ENCODE assay signal across 1 cellular context in the genomic region with DNA sequence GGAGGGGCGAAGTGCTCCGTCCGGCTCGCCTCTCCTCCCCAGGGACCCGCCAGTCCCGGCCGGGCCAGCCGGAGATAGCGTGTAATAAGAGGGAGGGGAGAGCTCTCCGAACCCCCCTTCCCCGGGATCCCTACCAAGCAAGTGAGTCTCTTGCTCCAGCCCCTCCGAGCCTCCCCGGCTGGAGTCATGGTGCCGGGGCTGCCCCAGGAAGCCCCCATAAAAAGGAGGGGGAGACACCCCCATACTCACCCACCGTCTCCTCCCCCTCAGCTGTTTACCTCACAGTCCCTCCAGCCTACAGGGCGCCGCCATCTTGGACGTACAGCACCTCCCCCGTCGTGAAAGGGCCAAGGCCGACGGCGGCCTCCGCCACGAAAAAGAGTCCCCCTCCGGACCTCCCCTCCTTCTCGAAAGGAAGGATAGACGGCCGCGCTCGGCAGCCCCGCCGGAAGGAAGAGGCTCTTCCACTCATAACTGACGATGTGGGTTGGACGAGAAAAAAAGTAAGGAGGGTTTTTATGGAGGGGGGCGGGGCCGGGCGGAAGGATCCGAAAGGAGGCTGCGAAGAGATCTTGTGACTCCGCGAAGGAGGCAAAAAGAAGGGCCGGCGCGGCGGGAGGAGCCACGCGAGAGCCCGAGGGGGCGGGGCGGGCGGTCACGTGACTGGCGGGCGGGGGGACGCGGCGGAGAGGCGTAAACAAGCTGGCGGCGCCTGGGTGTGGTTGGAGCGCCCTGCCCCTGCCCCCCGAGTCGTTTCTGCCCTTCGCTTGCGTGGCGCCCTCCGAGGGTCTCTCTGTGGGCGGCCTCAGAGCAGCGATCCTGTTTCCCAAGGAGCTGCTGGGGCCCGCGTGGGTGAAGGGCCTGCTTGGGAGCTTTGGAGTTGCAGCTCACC.
TF ChIP-seq lines count a peak whose summit lies in the region.

A gene (minus strand): TSS at position 323 of the 892 bp plus-strand sequence. CDS start 15,744 bp downstream, outside the sequence.

TF ChIP-seq in HepG2, 621 proteins besides CTCF, POLR2A, EP300 and RAD21 (continued from another document and continues in another):
- TF ChIP-seq, protein P1, sequence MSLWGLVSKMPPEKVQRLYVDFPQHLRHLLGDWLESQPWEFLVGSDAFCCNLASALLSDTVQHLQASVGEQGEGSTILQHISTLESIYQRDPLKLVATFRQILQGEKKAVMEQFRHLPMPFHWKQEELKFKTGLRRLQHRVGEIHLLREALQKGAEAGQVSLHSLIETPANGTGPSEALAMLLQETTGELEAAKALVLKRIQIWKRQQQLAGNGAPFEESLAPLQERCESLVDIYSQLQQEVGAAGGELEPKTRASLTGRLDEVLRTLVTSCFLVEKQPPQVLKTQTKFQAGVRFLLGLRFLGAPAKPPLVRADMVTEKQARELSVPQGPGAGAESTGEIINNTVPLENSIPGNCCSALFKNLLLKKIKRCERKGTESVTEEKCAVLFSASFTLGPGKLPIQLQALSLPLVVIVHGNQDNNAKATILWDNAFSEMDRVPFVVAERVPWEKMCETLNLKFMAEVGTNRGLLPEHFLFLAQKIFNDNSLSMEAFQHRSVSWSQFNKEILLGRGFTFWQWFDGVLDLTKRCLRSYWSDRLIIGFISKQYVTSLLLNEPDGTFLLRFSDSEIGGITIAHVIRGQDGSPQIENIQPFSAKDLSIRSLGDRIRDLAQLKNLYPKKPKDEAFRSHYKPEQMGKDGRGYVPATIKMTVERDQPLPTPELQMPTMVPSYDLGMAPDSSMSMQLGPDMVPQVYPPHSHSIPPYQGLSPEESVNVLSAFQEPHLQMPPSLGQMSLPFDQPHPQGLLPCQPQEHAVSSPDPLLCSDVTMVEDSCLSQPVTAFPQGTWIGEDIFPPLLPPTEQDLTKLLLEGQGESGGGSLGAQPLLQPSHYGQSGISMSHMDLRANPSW (CRISPR knock-in tag; IDR thresholded peaks at IDR 0.05; ENCODE audit: borderline replicate concordance): 0 out of 2 replicates have a peak, but pooled peaks have one; percentile 25
- TF ChIP-seq ZNF850 (CRISPR knock-in tag; conservative IDR thresholded peaks at IDR 0.05) (no peak), ZNF703 (CRISPR knock-in tag; IDR thresholded peaks at IDR 0.05; ENCODE audit: borderline replicate concordance) (peak; percentile 91), ZSCAN9 (CRISPR knock-in tag; IDR thresholded peaks at IDR 0.05; ENCODE audit: borderline replicate concordance) (no peak), XRCC5 (optimal IDR thresholded peaks at IDR 0.05; ENCODE audit: low read length) (peak; percentile 99), KMT2B (CRISPR knock-in tag; IDR thresholded peaks at IDR 0.05) (peak; percentile 88), RFXAP (CRISPR knock-in tag; IDR thresholded peaks at IDR 0.05; ENCODE audit: borderline replicate concordance) (0 out of 2 replicates have a peak, but pooled peaks have one; percentile 19), RORA (CRISPR knock-in tag; IDR thresholded peaks at IDR 0.05) (no peak), ZNF253 (CRISPR knock-in tag; IDR thresholded peaks at IDR 0.05; ENCODE audit: borderline replicate concordance) (no peak), ZC3H4 (CRISPR knock-in tag; IDR thresholded peaks at IDR 0.05; ENCODE audit: borderline replicate concordance) (no peak), HNRNPH1 (optimal IDR thresholded peaks at IDR 0.05; ENCODE audit: low read depth, low read length) (no peak), SMAD9 (CRISPR knock-in tag; IDR thresholded peaks at IDR 0.05) (no peak), SP2 (CRISPR knock-in tag; IDR thresholded peaks at IDR 0.05) (no peak; the same call in 1 of the 2 replicates), CBX1 (IDR thresholded peaks at IDR 0.05; ENCODE audit: low read depth) (no peak), HOXA3 (CRISPR knock-in tag; IDR thresholded peaks at IDR 0.05) (peak; percentile 88), ZFP36 (IDR thresholded peaks at IDR 0.05; ENCODE audit: borderline replicate concordance, low read depth, low read length, partially characterized antibody) (no peak), ZNF263 (CRISPR knock-in tag; IDR thresholded peaks at IDR 0.05) (no peak), ZFAT (CRISPR knock-in tag; conservative IDR thresholded peaks at IDR 0.05) (no peak), SMARCE1 (IDR thresholded peaks at IDR 0.05; ENCODE audit: borderline replicate concordance) (no peak), KDM2A (CRISPR knock-in tag; IDR thresholded peaks at IDR 0.05; ENCODE audit: borderline replicate concordance, low read depth) (peak; percentile 91)
- TF ChIP-seq, protein P2, sequence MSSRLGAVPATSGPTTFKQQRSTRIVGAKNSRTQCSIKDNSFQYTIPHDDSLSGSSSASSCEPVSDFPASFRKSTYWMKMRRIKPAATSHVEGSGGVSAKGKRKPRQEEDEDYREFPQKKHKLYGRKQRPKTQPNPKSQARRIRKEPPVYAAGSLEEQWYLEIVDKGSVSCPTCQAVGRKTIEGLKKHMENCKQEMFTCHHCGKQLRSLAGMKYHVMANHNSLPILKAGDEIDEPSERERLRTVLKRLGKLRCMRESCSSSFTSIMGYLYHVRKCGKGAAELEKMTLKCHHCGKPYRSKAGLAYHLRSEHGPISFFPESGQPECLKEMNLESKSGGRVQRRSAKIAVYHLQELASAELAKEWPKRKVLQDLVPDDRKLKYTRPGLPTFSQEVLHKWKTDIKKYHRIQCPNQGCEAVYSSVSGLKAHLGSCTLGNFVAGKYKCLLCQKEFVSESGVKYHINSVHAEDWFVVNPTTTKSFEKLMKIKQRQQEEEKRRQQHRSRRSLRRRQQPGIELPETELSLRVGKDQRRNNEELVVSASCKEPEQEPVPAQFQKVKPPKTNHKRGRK (CRISPR knock-in tag; IDR thresholded peaks at IDR 0.05): no peak
- TF ChIP-seq, protein P3, sequence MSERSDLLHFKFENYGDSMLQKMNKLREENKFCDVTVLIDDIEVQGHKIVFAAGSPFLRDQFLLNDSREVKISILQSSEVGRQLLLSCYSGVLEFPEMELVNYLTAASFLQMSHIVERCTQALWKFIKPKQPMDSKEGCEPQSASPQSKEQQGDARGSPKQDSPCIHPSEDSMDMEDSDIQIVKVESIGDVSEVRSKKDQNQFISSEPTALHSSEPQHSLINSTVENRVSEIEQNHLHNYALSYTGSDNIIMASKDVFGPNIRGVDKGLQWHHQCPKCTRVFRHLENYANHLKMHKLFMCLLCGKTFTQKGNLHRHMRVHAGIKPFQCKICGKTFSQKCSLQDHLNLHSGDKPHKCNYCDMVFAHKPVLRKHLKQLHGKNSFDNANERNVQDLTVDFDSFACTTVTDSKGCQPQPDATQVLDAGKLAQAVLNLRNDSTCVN (CRISPR knock-in tag; IDR thresholded peaks at IDR 0.05; ENCODE audit: borderline replicate concordance): peak; percentile 55; the same call in 1 of the 2 replicates
- TF ChIP-seq, protein P4, sequence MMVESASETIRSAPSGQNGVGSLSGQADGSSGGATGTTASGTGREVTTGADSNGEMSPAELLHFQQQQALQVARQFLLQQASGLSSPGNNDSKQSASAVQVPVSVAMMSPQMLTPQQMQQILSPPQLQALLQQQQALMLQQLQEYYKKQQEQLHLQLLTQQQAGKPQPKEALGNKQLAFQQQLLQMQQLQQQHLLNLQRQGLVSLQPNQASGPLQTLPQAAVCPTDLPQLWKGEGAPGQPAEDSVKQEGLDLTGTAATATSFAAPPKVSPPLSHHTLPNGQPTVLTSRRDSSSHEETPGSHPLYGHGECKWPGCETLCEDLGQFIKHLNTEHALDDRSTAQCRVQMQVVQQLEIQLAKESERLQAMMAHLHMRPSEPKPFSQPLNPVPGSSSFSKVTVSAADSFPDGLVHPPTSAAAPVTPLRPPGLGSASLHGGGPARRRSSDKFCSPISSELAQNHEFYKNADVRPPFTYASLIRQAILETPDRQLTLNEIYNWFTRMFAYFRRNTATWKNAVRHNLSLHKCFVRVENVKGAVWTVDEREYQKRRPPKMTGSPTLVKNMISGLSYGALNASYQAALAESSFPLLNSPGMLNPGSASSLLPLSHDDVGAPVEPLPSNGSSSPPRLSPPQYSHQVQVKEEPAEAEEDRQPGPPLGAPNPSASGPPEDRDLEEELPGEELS (CRISPR knock-in tag; IDR thresholded peaks at IDR 0.05): peak; percentile 19
- TF ChIP-seq, protein P5, sequence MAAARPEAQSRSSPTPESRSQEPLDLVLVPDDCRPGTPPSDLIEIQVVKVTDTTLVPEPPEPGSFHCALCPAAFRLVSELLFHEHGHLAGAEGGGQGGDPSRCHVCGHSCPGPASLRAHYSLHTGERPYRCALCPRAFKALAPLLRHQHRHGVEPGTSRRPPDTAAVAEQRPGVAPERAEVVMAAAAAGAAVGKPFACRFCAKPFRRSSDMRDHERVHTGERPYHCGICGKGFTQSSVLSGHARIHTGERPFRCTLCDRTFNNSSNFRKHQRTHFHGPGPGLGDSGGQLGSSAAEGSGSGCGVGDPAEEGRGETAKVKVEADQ (CRISPR knock-in tag; IDR thresholded peaks at IDR 0.05; ENCODE audit: borderline replicate concordance): peak; percentile 75; the same call in 1 of the 2 replicates
- TF ChIP-seq, protein P6, sequence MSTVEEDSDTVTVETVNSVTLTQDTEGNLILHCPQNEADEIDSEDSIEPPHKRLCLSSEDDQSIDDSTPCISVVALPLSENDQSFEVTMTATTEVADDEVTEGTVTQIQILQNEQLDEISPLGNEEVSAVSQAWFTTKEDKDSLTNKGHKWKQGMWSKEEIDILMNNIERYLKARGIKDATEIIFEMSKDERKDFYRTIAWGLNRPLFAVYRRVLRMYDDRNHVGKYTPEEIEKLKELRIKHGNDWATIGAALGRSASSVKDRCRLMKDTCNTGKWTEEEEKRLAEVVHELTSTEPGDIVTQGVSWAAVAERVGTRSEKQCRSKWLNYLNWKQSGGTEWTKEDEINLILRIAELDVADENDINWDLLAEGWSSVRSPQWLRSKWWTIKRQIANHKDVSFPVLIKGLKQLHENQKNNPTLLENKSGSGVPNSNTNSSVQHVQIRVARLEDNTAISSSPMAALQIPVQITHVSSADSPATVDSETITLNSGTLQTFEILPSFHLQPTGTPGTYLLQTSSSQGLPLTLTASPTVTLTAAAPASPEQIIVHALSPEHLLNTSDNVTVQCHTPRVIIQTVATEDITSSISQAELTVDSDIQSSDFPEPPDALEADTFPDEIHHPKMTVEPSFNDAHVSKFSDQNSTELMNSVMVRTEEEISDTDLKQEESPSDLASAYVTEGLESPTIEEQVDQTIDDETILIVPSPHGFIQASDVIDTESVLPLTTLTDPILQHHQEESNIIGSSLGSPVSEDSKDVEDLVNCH (CRISPR knock-in tag; IDR thresholded peaks at IDR 0.05): no peak
- TF ChIP-seq, protein P7, sequence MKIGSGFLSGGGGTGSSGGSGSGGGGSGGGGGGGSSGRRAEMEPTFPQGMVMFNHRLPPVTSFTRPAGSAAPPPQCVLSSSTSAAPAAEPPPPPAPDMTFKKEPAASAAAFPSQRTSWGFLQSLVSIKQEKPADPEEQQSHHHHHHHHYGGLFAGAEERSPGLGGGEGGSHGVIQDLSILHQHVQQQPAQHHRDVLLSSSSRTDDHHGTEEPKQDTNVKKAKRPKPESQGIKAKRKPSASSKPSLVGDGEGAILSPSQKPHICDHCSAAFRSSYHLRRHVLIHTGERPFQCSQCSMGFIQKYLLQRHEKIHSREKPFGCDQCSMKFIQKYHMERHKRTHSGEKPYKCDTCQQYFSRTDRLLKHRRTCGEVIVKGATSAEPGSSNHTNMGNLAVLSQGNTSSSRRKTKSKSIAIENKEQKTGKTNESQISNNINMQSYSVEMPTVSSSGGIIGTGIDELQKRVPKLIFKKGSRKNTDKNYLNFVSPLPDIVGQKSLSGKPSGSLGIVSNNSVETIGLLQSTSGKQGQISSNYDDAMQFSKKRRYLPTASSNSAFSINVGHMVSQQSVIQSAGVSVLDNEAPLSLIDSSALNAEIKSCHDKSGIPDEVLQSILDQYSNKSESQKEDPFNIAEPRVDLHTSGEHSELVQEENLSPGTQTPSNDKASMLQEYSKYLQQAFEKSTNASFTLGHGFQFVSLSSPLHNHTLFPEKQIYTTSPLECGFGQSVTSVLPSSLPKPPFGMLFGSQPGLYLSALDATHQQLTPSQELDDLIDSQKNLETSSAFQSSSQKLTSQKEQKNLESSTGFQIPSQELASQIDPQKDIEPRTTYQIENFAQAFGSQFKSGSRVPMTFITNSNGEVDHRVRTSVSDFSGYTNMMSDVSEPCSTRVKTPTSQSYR (CRISPR knock-in tag; IDR thresholded peaks at IDR 0.05; ENCODE audit: borderline replicate concordance): peak; percentile 81; the same call in 1 of the 2 replicates
- TF ChIP-seq, protein P8, sequence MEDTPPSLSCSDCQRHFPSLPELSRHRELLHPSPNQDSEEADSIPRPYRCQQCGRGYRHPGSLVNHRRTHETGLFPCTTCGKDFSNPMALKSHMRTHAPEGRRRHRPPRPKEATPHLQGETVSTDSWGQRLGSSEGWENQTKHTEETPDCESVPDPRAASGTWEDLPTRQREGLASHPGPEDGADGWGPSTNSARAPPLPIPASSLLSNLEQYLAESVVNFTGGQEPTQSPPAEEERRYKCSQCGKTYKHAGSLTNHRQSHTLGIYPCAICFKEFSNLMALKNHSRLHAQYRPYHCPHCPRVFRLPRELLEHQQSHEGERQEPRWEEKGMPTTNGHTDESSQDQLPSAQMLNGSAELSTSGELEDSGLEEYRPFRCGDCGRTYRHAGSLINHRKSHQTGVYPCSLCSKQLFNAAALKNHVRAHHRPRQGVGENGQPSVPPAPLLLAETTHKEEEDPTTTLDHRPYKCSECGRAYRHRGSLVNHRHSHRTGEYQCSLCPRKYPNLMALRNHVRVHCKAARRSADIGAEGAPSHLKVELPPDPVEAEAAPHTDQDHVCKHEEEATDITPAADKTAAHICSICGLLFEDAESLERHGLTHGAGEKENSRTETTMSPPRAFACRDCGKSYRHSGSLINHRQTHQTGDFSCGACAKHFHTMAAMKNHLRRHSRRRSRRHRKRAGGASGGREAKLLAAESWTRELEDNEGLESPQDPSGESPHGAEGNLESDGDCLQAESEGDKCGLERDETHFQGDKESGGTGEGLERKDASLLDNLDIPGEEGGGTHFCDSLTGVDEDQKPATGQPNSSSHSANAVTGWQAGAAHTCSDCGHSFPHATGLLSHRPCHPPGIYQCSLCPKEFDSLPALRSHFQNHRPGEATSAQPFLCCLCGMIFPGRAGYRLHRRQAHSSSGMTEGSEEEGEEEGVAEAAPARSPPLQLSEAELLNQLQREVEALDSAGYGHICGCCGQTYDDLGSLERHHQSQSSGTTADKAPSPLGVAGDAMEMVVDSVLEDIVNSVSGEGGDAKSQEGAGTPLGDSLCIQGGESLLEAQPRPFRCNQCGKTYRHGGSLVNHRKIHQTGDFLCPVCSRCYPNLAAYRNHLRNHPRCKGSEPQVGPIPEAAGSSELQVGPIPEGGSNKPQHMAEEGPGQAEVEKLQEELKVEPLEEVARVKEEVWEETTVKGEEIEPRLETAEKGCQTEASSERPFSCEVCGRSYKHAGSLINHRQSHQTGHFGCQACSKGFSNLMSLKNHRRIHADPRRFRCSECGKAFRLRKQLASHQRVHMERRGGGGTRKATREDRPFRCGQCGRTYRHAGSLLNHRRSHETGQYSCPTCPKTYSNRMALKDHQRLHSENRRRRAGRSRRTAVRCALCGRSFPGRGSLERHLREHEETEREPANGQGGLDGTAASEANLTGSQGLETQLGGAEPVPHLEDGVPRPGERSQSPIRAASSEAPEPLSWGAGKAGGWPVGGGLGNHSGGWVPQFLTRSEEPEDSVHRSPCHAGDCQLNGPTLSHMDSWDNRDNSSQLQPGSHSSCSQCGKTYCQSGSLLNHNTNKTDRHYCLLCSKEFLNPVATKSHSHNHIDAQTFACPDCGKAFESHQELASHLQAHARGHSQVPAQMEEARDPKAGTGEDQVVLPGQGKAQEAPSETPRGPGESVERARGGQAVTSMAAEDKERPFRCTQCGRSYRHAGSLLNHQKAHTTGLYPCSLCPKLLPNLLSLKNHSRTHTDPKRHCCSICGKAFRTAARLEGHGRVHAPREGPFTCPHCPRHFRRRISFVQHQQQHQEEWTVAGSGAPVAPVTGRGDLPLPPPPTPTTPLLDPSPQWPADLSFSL (CRISPR knock-in tag; IDR thresholded peaks at IDR 0.05): no peak
- TF ChIP-seq, protein P9, sequence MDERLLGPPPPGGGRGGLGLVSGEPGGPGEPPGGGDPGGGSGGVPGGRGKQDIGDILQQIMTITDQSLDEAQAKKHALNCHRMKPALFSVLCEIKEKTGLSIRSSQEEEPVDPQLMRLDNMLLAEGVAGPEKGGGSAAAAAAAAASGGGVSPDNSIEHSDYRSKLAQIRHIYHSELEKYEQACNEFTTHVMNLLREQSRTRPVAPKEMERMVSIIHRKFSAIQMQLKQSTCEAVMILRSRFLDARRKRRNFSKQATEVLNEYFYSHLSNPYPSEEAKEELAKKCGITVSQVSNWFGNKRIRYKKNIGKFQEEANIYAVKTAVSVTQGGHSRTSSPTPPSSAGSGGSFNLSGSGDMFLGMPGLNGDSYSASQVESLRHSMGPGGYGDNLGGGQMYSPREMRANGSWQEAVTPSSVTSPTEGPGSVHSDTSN (CRISPR knock-in tag; IDR thresholded peaks at IDR 0.05): no peak
